Comparison of ENCODE assay signal across 8 cellular contexts in genomic region chr17:7912927-7913524, GRCh38. TPM values are rescaled to one million over a fixed set of nuclear protein-coding genes. Genes with fewer than 3 reads are reported as not detected.
DNase-seq lines count a peak whose midpoint lies in the region; ATAC-seq and TF ChIP-seq lines count a peak whose summit lies in the region.

No MANE protein-coding gene starts in this region.

- H4K5ac ChIP-seq in H9 (ENCODE audit: insufficient read length, low read depth, low read length), result no peak overlapping the region

- no peak overlapping the region for H3K18ac ChIP-seq in H9 (ENCODE audit: insufficient read length, low read depth, low read length)

- H3K4me2 ChIP-seq in H9 (ENCODE audit: insufficient read depth, insufficient read length, low read length), result no peak overlapping the region

- no peaks in the 10 kb centered on the region for H3K79me1 ChIP-seq in H9 (ENCODE audit: insufficient read depth, low read depth, low read length, poor library complexity, severe bottlenecking)

- no peak overlapping the region for H3T11ph ChIP-seq in H9 (ENCODE audit: low read length)

- H3K4me1 Mint-ChIP-seq in Caco-2 (ENCODE audit: low read depth, unreplicated experiment), result no peaks in the 10 kb centered on the region
- peaks cover 12 to 13% of the 10 kb centered on the region in 2 experiments for H3K4me1 Mint-ChIP-seq in H9

- no peak overlapping the region for H2BK120ac ChIP-seq in H9 (ENCODE audit: low read depth, low read length, poor library complexity, severe bottlenecking)

- H4K8ac ChIP-seq in H9 (replicated peaks; ENCODE audit: insufficient read length, low read depth, low read length), result no peak overlapping the region

- no peak overlapping the region for H3K4me3 ChIP-seq in Caco-2 (ENCODE audit: low read depth, low read length)

- no peak overlapping the region for H3K56ac ChIP-seq in H9 (ENCODE audit: insufficient read length, low read depth, low read length)

- H3K4me3 Mint-ChIP-seq in Caco-2 (ENCODE audit: unreplicated experiment) (no peak overlapping the region), H9 (no peak overlapping the region)

- no peaks in the 10 kb centered on the region for H4K20me1 ChIP-seq in H9 (ENCODE audit: control insufficient read depth, insufficient read depth, insufficient read length)

- H2BK5ac ChIP-seq in H9 (ENCODE audit: insufficient read length, low read length), result no peak overlapping the region

- intact Hi-C loops in Caco-2 (cut with micrococcal nuclease; ENCODE audit: unreplicated experiment) (loop anchor here (1.0 to 10.0 kb wide), 4 partner anchors 19 to 168 kb away; partner anchors contain the start of gene CNTROB), sciatic nerve (cut with DNase I) (loop anchor here (5.0 kb wide), 1 partner anchor 79 kb away; no protein-coding TSS in a partner anchor)

- no peak overlapping the region for H2AK5ac ChIP-seq in H9 (ENCODE audit: insufficient read length, low read length)

- no peak overlapping the region for H3K23ac ChIP-seq in H9 (ENCODE audit: insufficient read length, low read depth, low read length)

- no peaks in the 10 kb centered on the region for H3K9me3 ChIP-seq in Caco-2
- no peaks in the 10 kb centered on the region for H3K9me3 ChIP-seq in H9 (ENCODE audit: control insufficient read depth, low read depth, low read length)

- 0 out of 2 replicates have a peak, but pooled peaks cover 3% of the 10 kb centered on the region for H3K4me1 ChIP-seq in Caco-2
- no peaks in the 10 kb centered on the region for H3K4me1 ChIP-seq in H9 (ENCODE audit: insufficient read depth, low read length)

- peak; percentile 29 to 68 for TF ChIP-seq CTCF in Caco-2 (IDR thresholded peaks at IDR 0.05; ENCODE audit: insufficient read depth in 1 of 2, low read depth in 1 of 2, low read length in 1 of 2, severe bottlenecking in 1 of 2, unreplicated experiment in 1 of 2)
- TF ChIP-seq CTCF in H9 (conservative IDR thresholded peaks at IDR 0.05), result peak; percentile 80

- H3K23me2 ChIP-seq in H9 (ENCODE audit: insufficient read length, low read depth, low read length, poor library complexity, severe bottlenecking), result peaks cover 8% of the 10 kb centered on the region

- CTCF ChIA-PET in Caco-2 (lab: Charles Lee), result interaction anchor here (0.6 to 1.9 kb wide), 8 partner anchors 19 to 695 kb away, joined by 3 to 8 read pairs (median 4); partner anchors contain the start of genes CNTROB and TRAPPC1

- H3K14ac ChIP-seq in H9 (ENCODE audit: insufficient read depth, low read length), result no peak overlapping the region

- no peak overlapping the region for H2BK12ac ChIP-seq in H9 (ENCODE audit: insufficient read length, low read depth, low read length)

- H3K27me3 Mint-ChIP-seq in Caco-2 (ENCODE audit: insufficient read depth, unreplicated experiment), result no peaks in the 10 kb centered on the region
- H3K27me3 Mint-ChIP-seq in H9 (ENCODE audit: low read depth), result peaks cover 38% of the 10 kb centered on the region

- H3K4ac ChIP-seq in H9 (ENCODE audit: low read depth, low read length), result no peak overlapping the region

- no CpG with 5 or more reads among the region's 3 CpGs for WGBS in H9 (ENCODE audit: extremely low coverage, insufficient read length, low lambda C conversion rate)

- H3K36me3 Mint-ChIP-seq in Caco-2 (ENCODE audit: insufficient read depth, unreplicated experiment) (peaks cover 32% of the 10 kb centered on the region), H9 (ENCODE audit: insufficient read depth in 1 of 3, low read depth in 3 of 3) (peaks cover 0 to 22% (median 8%) of the 10 kb centered on the region in 3 experiments; a peak in 5 of 7 replicates)
- H3K36me3 Mint-ChIP-seq in activated naive CD4-positive, alpha-beta T cell treated with anti-CD3 and anti-CD28 coated beads, Interleukin-2, amount 50 U/mL, for 72 hours, result peaks cover 12 to 18% of the 10 kb centered on the region in 2 donors

- BruUV-seq in Caco-2 (replicated peaks; lab: Mats Ljungman, UMichigan), result no TSS peak

- H3K27me3 ChIP-seq in Caco-2 (replicated peaks; ENCODE audit: control insufficient read depth, insufficient read depth, low read length) (no peaks in the 10 kb centered on the region), H9 (ENCODE audit: insufficient read depth, low read length) (peaks cover 17% of the 10 kb centered on the region)

- no peak overlapping the region for H4K91ac ChIP-seq in H9 (ENCODE audit: insufficient read length, low read depth, low read length)

- H2BK15ac ChIP-seq in H9 (ENCODE audit: low read depth, low read length), result no peak overlapping the region

- ATAC-seq in activated naive CD4-positive, alpha-beta T cell treated with anti-CD3 and anti-CD28 coated beads, Interleukin-2, amount 50 U/mL, for 72 hours, result peak; percentile 24 to 49
- ATAC-seq in sciatic nerve, result peak; percentile 17
- ATAC-seq in HG02885 (IDR thresholded peaks at IDR 0.05; ENCODE audit: poor library complexity, unreplicated experiment), result no peak
- ATAC-seq in HG03025 (IDR thresholded peaks at IDR 0.05; ENCODE audit: low FRiP score, unreplicated experiment), result no peak

- peak; percentile 50 to 62 for DNase-seq in Caco-2
- peak; percentile 53 for DNase-seq in H9
- DNase-seq in NOMO-1 (lab: John Stamatoyannopoulos, UW; ENCODE audit: unreplicated experiment in 2 of 2), result peak; percentile 74 to 78
- peak in 1 of 2 donors; percentile 31 for DNase-seq in activated naive CD4-positive, alpha-beta T cell treated with anti-CD3 and anti-CD28 coated beads, Interleukin-2, amount 50 U/mL, for 72 hours (ENCODE audit: low spot score in 2 of 2)
- peak; percentile 78 for DNase-seq in glomerular visceral epithelial cell (ENCODE audit: extremely low spot score)
- DNase-seq in sciatic nerve (ENCODE audit: low spot score), result no peak

- no peak overlapping the region for H3K9ac ChIP-seq in H9 (ENCODE audit: extremely low read depth, insufficient read length, low read length)

- H3K9me3 Mint-ChIP-seq in Caco-2 (ENCODE audit: unreplicated experiment) (no peaks in the 10 kb centered on the region), H9 (peaks cover 3 to 4% of the 10 kb centered on the region in 2 experiments; a peak in 3 of 5 replicates)
- H3K9me3 Mint-ChIP-seq in activated naive CD4-positive, alpha-beta T cell treated with anti-CD3 and anti-CD28 coated beads, Interleukin-2, amount 50 U/mL, for 72 hours, result no peaks in the 10 kb centered on the region

- H2BK20ac ChIP-seq in H9 (ENCODE audit: low read depth, low read length, poor library complexity, severe bottlenecking), result no peak overlapping the region

- POLR2A ChIA-PET in Caco-2 (lab: Charles Lee), result interaction anchor here (0.6 kb wide), 5 partner anchors 13 to 298 kb away, joined by 3 to 6 read pairs (median 4); partner anchors contain the start of gene FXR2

- no peak overlapping the region for H2AFZ ChIP-seq in H9 (ENCODE audit: low read length)

- H3K27ac ChIP-seq in H9 (ENCODE audit: insufficient read length, low read depth, low read length), result no peak overlapping the region

- H3K27ac Mint-ChIP-seq in Caco-2 (ENCODE audit: unreplicated experiment), result no peak overlapping the region
- H3K27ac Mint-ChIP-seq in H9, result no peak overlapping the region
- peak overlapping the region; percentile 36 to 67 for H3K27ac Mint-ChIP-seq in activated naive CD4-positive, alpha-beta T cell treated with anti-CD3 and anti-CD28 coated beads, Interleukin-2, amount 50 U/mL, for 72 hours

- no peaks in the 10 kb centered on the region for H3K79me2 ChIP-seq in H9 (ENCODE audit: insufficient read depth, low read length)

- H3K36me3 ChIP-seq in Caco-2 (ENCODE audit: control insufficient read depth, insufficient read depth, low read length), result no peaks in the 10 kb centered on the region

RNA-seq across cellular contexts. Expression of gene RNF227, which starts 3.1 kb away (rescaled TPM):
- 4.0 and 5.0 TPM in 2 replicates for total RNA-seq in Caco-2 (2022)
- 1.9 and 2.5 TPM in 2 replicates for total RNA-seq in H9 (2021)
- 1 to 10 TPM; 4.8 to 5.3 TPM for total RNA-seq in activated naive CD4-positive, alpha-beta T cell treated with anti-CD3 and anti-CD28 coated beads, Interleukin-2, amount 50 U/mL, for 72 hours
- total RNA-seq in sciatic nerve, result 5.7 TPM

RNA-seq across cellular contexts. Expression of gene KCNAB3, which starts 16.6 kb away (rescaled TPM):
- total RNA-seq in Caco-2 (2022), result 1.2 and 2.0 TPM in 2 replicates
- total RNA-seq in H9 (2021), result 5.7 and 6.4 TPM in 2 replicates
- 10 to 100 TPM in 1 of 2 donors, 1 to 10 TPM in 1; 5.4 to 10.9 TPM for total RNA-seq in activated naive CD4-positive, alpha-beta T cell treated with anti-CD3 and anti-CD28 coated beads, Interleukin-2, amount 50 U/mL, for 72 hours
- 1.2 TPM for total RNA-seq in sciatic nerve

RNA-seq across cellular contexts. Expression of gene TRAPPC1, which starts 18.7 kb away (rescaled TPM):
- total RNA-seq in Caco-2 (2022) (75.5 and 96.2 TPM in 2 replicates), H9 (2021) (132 and 160 TPM in 2 replicates), sciatic nerve (78.3 TPM)
- 100 to 1,000 TPM; 190 to 195 TPM for total RNA-seq in activated naive CD4-positive, alpha-beta T cell treated with anti-CD3 and anti-CD28 coated beads, Interleukin-2, amount 50 U/mL, for 72 hours

RNA-seq across cellular contexts. Expression of gene CNTROB, which starts 19.0 kb away (rescaled TPM):
- total RNA-seq in Caco-2 (2022) (22.6 and 24.2 TPM in 2 replicates), H9 (2021) (25.8 and 30.1 TPM in 2 replicates), sciatic nerve (27.8 TPM)
- total RNA-seq in activated naive CD4-positive, alpha-beta T cell treated with anti-CD3 and anti-CD28 coated beads, Interleukin-2, amount 50 U/mL, for 72 hours, result 100 to 1,000 TPM in 1 of 2 donors, 10 to 100 TPM in 1; 73.3 to 147 TPM

RNA-seq across cellular contexts. Expression of gene CHD3, which starts 24.4 kb away (rescaled TPM):
- total RNA-seq in Caco-2 (2022) (27.9 and 34.7 TPM in 2 replicates), H9 (2021) (33.2 and 35.7 TPM in 2 replicates), sciatic nerve (138 TPM)
- total RNA-seq in activated naive CD4-positive, alpha-beta T cell treated with anti-CD3 and anti-CD28 coated beads, Interleukin-2, amount 50 U/mL, for 72 hours, result 100 to 1,000 TPM; 182 to 212 TPM

Comparison
In these comparisons a context has a peak if more than half of its experiments do, and no peak if none do; other contexts are left out.
1. H3K27ac Mint-ChIP-seq: peak in activated naive CD4-positive, alpha-beta T cell treated with anti-CD3 and anti-CD28 coated beads, Interleukin-2, amount 50 U/mL, for 72 hours (2 of 2); none in Caco-2 (single experiment) and H9 (0 of 3).
2. ATAC-seq: peak in activated naive CD4-positive, alpha-beta T cell treated with anti-CD3 and anti-CD28 coated beads, Interleukin-2, amount 50 U/mL, for 72 hours (2 of 2) and sciatic nerve (single experiment); none in HG02885 (single experiment) and HG03025 (single experiment).